In genomic region chr10:35480150-35480549, GRCh38 we compare ENCODE assay signal across 22 cellular contexts.
DNase-seq lines count a peak whose midpoint lies in the region; ATAC-seq and TF ChIP-seq lines count a peak whose summit lies in the region.
"Had no signal": no experiment of that assay in that cellular context is flagged by ENCODE, and none has a peak within 500 bp of the region (broad histone marks: within the 10 kb centered on the region; RNA-seq: fewer than 3 reads in every experiment).

No MANE protein-coding gene starts in this region.

- H3K27ac Mint-ChIP-seq in naive thymus-derived CD4-positive, alpha-beta T cell, result peak overlapping the region in 5 of 9 donors; percentile 39 to 67 (median 50)
- H3K27ac Mint-ChIP-seq: activated naive CD8-positive, alpha-beta T cell treated with anti-CD3 and anti-CD28 coated beads, Interleukin-2, amount 50 U/mL, for 24 hours; activated T-helper 2 cell treated with anti-CD3 and anti-CD28 coated beads, Interferon-gamma antibody, Interleukin-2, Interleukin-4, amounts not matched to agents 10 μg/mL and 5 μg/mL and 100 μg/mL, durations not matched to agents 14 hours and 24 hours and 36 hours; immature natural killer cell had no signal

- peaks cover 0 to 27% (median 10%) of the 10 kb centered on the region in 5 donors for H3K36me3 Mint-ChIP-seq in naive thymus-derived CD4-positive, alpha-beta T cell
- H3K36me3 Mint-ChIP-seq: immature natural killer cell had no signal

- ATAC-seq in naive thymus-derived CD4-positive, alpha-beta T cell, result no peak
- ATAC-seq in HG02571 (IDR thresholded peaks at IDR 0.05; ENCODE audit: unreplicated experiment), result no peak
- ATAC-seq: activated naive CD8-positive, alpha-beta T cell treated with anti-CD3 and anti-CD28 coated beads, Interleukin-2, amount 50 U/mL, for 24 hours had no signal

- TF ChIP-seq POLR2A in tibial nerve (IDR thresholded peaks at IDR 0.05) (no peak), adrenal gland (IDR thresholded peaks at IDR 0.05) (no peak)

- CTCF ChIA-PET in HEK293T (lab: Yijun Ruan, JAX), result no interaction called here
- CTCF ChIA-PET in naive thymus-derived CD4-positive, alpha-beta T cell (lab: Charles Lee), result no interaction called here

- TF ChIP-seq CTCF in AG09309 (IDR thresholded peaks at IDR 0.05; ENCODE audit: control insufficient read depth, insufficient read depth, low read depth, low read length, missing control alignments), result peak; percentile 1
- TF ChIP-seq CTCF in choroid plexus epithelial cell (conservative IDR thresholded peaks at IDR 0.05; ENCODE audit: low read depth, low read length), result peak; percentile 17
- TF ChIP-seq CTCF in tibial nerve (IDR thresholded peaks at IDR 0.05), result no peak
- TF ChIP-seq CTCF in adrenal gland (IDR thresholded peaks at IDR 0.05), result no peak

- H3K27me3 ChIP-seq in naive thymus-derived CD4-positive, alpha-beta T cell (ENCODE audit: control insufficient read depth in 2 of 2, insufficient read depth in 2 of 2, low read length in 2 of 2), result no peaks in the 10 kb centered on the region
- no peaks in the 10 kb centered on the region for H3K27me3 ChIP-seq in tibial nerve
- H3K27me3 ChIP-seq in adrenal gland, result no peaks in the 10 kb centered on the region
- H3K27me3 ChIP-seq: breast epithelium, heart left ventricle, right atrium auricular region, uterus had no signal

- no peak for TF ChIP-seq EP300 in tibial nerve (IDR thresholded peaks at IDR 0.05)

- DNase-seq in AG09309 (ENCODE audit: low read depth) (no peak), HEK293T (ENCODE audit: extremely low spot score) (peak; percentile 10), choroid plexus epithelial cell (ENCODE audit: low read depth) (no peak), MV-4-11 (lab: John Stamatoyannopoulos, UW) (no peak), tibial nerve (ENCODE audit: low spot score in 2 of 2) (no peak), adrenal gland (no peak)
- no peak for DNase-seq in naive thymus-derived CD4-positive, alpha-beta T cell
- DNase-seq: activated CD4-positive, alpha-beta T cell treated with anti-CD3 and anti-CD28 coated beads for 1 hour; activated naive CD8-positive, alpha-beta T cell treated with anti-CD3 and anti-CD28 coated beads, Interleukin-2, amount 50 U/mL, for 24 hours; cortex of kidney; GF-D8; heart left ventricle; immature natural killer cell; NCI-H1105 treated with DMSO at 0.1 percent for 48 hours; NCI-H2081 treated with DMSO at 0.1 percent for 48 hours; stimulated activated CD8-positive, alpha-beta memory T cell treated with anti-CD3 and anti-CD28 coated beads, Interleukin-4, amount 100 ng/mL, for 48 hours; uterus had no signal

- H3K36me3 ChIP-seq in naive thymus-derived CD4-positive, alpha-beta T cell (ENCODE audit: control insufficient read depth in 2 of 3, insufficient read depth in 3 of 3, low read length in 3 of 3), result peaks cover 0 to 7% (median 0%) of the 10 kb centered on the region in 3 experiments
- H3K36me3 ChIP-seq in tibial nerve, result no peaks in the 10 kb centered on the region
- no peaks in the 10 kb centered on the region for H3K36me3 ChIP-seq in adrenal gland (replicated peaks in 1 of 2)
- H3K36me3 ChIP-seq: breast epithelium, right atrium auricular region, uterus had no signal

- H3K9me3 ChIP-seq in naive thymus-derived CD4-positive, alpha-beta T cell (ENCODE audit: control insufficient read depth in 2 of 3, low read length in 3 of 3), result no peaks in the 10 kb centered on the region
- no peaks in the 10 kb centered on the region for H3K9me3 ChIP-seq in tibial nerve
- H3K9me3 ChIP-seq in adrenal gland (replicated peaks in 1 of 3), result no peaks in the 10 kb centered on the region
- H3K9me3 ChIP-seq: breast epithelium, right atrium auricular region, uterus had no signal

- no peaks in the 10 kb centered on the region for H3K4me1 ChIP-seq in naive thymus-derived CD4-positive, alpha-beta T cell (ENCODE audit: control insufficient read depth in 2 of 2, insufficient read depth in 2 of 2, low read length in 2 of 2)
- peaks cover 0 to 12% (median 0%) of the 10 kb centered on the region in 4 donors for H3K4me1 ChIP-seq in tibial nerve
- peaks cover 4 to 15% of the 10 kb centered on the region in 2 donors for H3K4me1 ChIP-seq in adrenal gland (replicated peaks in 1 of 2)
- H3K4me1 ChIP-seq: breast epithelium, right atrium auricular region had no signal

- H3K4me3 Mint-ChIP-seq in naive thymus-derived CD4-positive, alpha-beta T cell, result peak overlapping the region in 1 of 10 donors; percentile 2
- H3K4me3 Mint-ChIP-seq: activated naive CD8-positive, alpha-beta T cell treated with anti-CD3 and anti-CD28 coated beads, Interleukin-2, amount 50 U/mL, for 24 hours; immature natural killer cell had no signal

- peaks cover 0 to 49% (median 40%) of the 10 kb centered on the region in 7 donors for H3K4me1 Mint-ChIP-seq in naive thymus-derived CD4-positive, alpha-beta T cell

- intact Hi-C loops in naive thymus-derived CD4-positive, alpha-beta T cell (cut with micrococcal nuclease), result no loop called here
- intact Hi-C loops in adrenal gland (cut with DNase I), result no loop called here

- peaks cover 0 to 5% (median 0%) of the 10 kb centered on the region in 11 donors for H3K9me3 Mint-ChIP-seq in naive thymus-derived CD4-positive, alpha-beta T cell
- H3K9me3 Mint-ChIP-seq: activated naive CD8-positive, alpha-beta T cell treated with anti-CD3 and anti-CD28 coated beads, Interleukin-2, amount 50 U/mL, for 24 hours; activated T-helper 2 cell treated with anti-CD3 and anti-CD28 coated beads, Interferon-gamma antibody, Interleukin-2, Interleukin-4, amounts not matched to agents 10 μg/mL and 5 μg/mL and 100 μg/mL, durations not matched to agents 14 hours and 24 hours and 36 hours; immature natural killer cell had no signal

- no peaks in the 10 kb centered on the region for H3K27me3 Mint-ChIP-seq in naive thymus-derived CD4-positive, alpha-beta T cell
- H3K27me3 Mint-ChIP-seq: activated naive CD8-positive, alpha-beta T cell treated with anti-CD3 and anti-CD28 coated beads, Interleukin-2, amount 50 U/mL, for 24 hours had no signal

- H3K4me3 ChIP-seq in AG09309 (ENCODE audit: control insufficient read depth, low read depth, low read length) (no peak overlapping the region), choroid plexus epithelial cell (ENCODE audit: low read depth, low read length) (no peak overlapping the region), tibial nerve (no peak overlapping the region), adrenal gland (no peak overlapping the region)
- H3K4me3 ChIP-seq in naive thymus-derived CD4-positive, alpha-beta T cell (ENCODE audit: low read length), result no peak overlapping the region
- H3K4me3 ChIP-seq: breast epithelium, heart left ventricle, lung, right atrium auricular region, uterus had no signal

- POLR2A ChIA-PET in HEK293T (lab: Yijun Ruan, JAX), result no interaction called here
- POLR2A ChIA-PET in naive thymus-derived CD4-positive, alpha-beta T cell (lab: Charles Lee), result no interaction called here

- no peak overlapping the region for H3K27ac ChIP-seq in naive thymus-derived CD4-positive, alpha-beta T cell (ENCODE audit: low read depth, low read length)
- H3K27ac ChIP-seq in tibial nerve, result no peak overlapping the region
- H3K27ac ChIP-seq in adrenal gland, result no peak overlapping the region
- H3K27ac ChIP-seq: breast epithelium, right atrium auricular region, uterus had no signal

- WGBS in tibial nerve, 2 donors, result 87 to 91% methylated on average over 9 of the region's 9 CpGs
- 92 to 96% (median 95%) methylated on average over 4 to 9 of the region's 9 CpGs for WGBS in adrenal gland, 4 donors

TF ChIP-seq in HEK293T, 16 proteins besides CTCF, POLR2A, EP300 and RAD21:
- TF ChIP-seq ZNF384 (IDR thresholded peaks at IDR 0.05) (no peak), CTBP1 (IDR thresholded peaks at IDR 0.05; ENCODE audit: borderline replicate concordance) (no peak), HDGF (IDR thresholded peaks at IDR 0.05; ENCODE audit: borderline replicate concordance) (no peak), TARDBP (IDR thresholded peaks at IDR 0.05) (no peak), NFRKB (IDR thresholded peaks at IDR 0.05) (no peak), FOXM1 (IDR thresholded peaks at IDR 0.05; ENCODE audit: borderline replicate concordance) (no peak), LEF1 (IDR thresholded peaks at IDR 0.05; ENCODE audit: borderline replicate concordance) (no peak), ARNT (IDR thresholded peaks at IDR 0.05) (no peak), FOXA1 (IDR thresholded peaks at IDR 0.05) (no peak), BHLHE40 (IDR thresholded peaks at IDR 0.05; ENCODE audit: borderline replicate concordance) (no peak), ELF4 (IDR thresholded peaks at IDR 0.05) (no peak), FOXK2 (IDR thresholded peaks at IDR 0.05) (no peak)

Comparison
In these comparisons a context has a peak if more than half of its experiments do, and no peak if none do; other contexts are left out.
1. CTCF ChIP-seq: peak in AG09309 (single experiment) and choroid plexus epithelial cell (single experiment); none in tibial nerve (0 of 5) and adrenal gland (0 of 6).